In genomic region chr1:150627821-150628410, GRCh38 we compare ENCODE assay signal across 9 cellular contexts. TPM values are rescaled to one million over a fixed set of nuclear protein-coding genes. Genes with fewer than 3 reads are reported as not detected.
DNase-seq lines count a peak whose midpoint lies in the region; TF ChIP-seq lines count a peak whose summit lies in the region.
"Had no signal": no experiment of that assay in that cellular context is flagged by ENCODE, and none has a peak within 500 bp of the region (broad histone marks: within the 10 kb centered on the region; RNA-seq: fewer than 3 reads in every experiment).

No MANE protein-coding gene starts in this region.

- H3K4me3 Mint-ChIP-seq in T-helper 1 cell treated with Interleukin-12 subunit alpha and Interleukin-12 subunit beta and Interleukin-4 antibody, amounts not matched to agents 30 μg/mL and 1 μg/mL, for 36 hours = peak overlapping the region; percentile 29

- H3K4me2 ChIP-seq in SU-DHL-6 (ENCODE audit: low read depth, low read length, poor library complexity, severe bottlenecking) (peak overlapping the region; percentile 74), hepatocyte (peak overlapping the region; percentile 84), smooth muscle cell (peak overlapping the region; percentile 83)

- no peaks in the 10 kb centered on the region for H3K27me3 Mint-ChIP-seq in T-helper 1 cell treated with Interleukin-12 subunit alpha and Interleukin-12 subunit beta and Interleukin-4 antibody, amounts not matched to agents 30 μg/mL and 1 μg/mL, for 36 hours (ENCODE audit: low read depth)

- H3K9me2 ChIP-seq in SU-DHL-6 (replicated peaks; ENCODE audit: insufficient read depth, low read length) (no peaks in the 10 kb centered on the region), hepatocyte (replicated peaks; ENCODE audit: insufficient read depth) (no peaks in the 10 kb centered on the region)

- no peaks in the 10 kb centered on the region for H3K9me3 Mint-ChIP-seq in T-helper 1 cell treated with Interleukin-12 subunit alpha and Interleukin-12 subunit beta and Interleukin-4 antibody, amounts not matched to agents 30 μg/mL and 1 μg/mL, for 36 hours

- no peak for DNase-seq in T-helper 1 cell
- DNase-seq in hepatocyte (ENCODE audit: low spot score) = no peak
- no peak for DNase-seq in smooth muscle cell (lab: John Stamatoyannopoulos, UW; ENCODE audit: unreplicated experiment)
- no peak for DNase-seq in NCI-H2227 (lab: John Stamatoyannopoulos, UW; ENCODE audit: unreplicated experiment)
- no peak for DNase-seq in DMS114 treated with DMSO at 0.1 percent for 48 hours (lab: John Stamatoyannopoulos, UW; ENCODE audit: unreplicated experiment)
- DNase-seq in NCI-H526 (lab: John Stamatoyannopoulos, UW) = no peak
- DNase-seq: cerebellar nuclear complex had no signal

- H4K20me1 ChIP-seq in SU-DHL-6 (ENCODE audit: low read depth, low read length) (0 out of 2 replicates have a peak, but pooled peaks cover 4% of the 10 kb centered on the region), hepatocyte (ENCODE audit: insufficient read depth, poor library complexity, severe bottlenecking) (peaks cover 11% of the 10 kb centered on the region), smooth muscle cell (ENCODE audit: low read depth) (peaks cover 14% of the 10 kb centered on the region)

- H3F3A ChIP-seq in SU-DHL-6 (ENCODE audit: insufficient read depth) = peaks cover 4% of the 10 kb centered on the region; the same call in 1 of the 2 replicates
- peaks cover 10% of the 10 kb centered on the region for H3F3A ChIP-seq in smooth muscle cell (ENCODE audit: low read depth)

- peak overlapping the region; percentile 60 for H3K27ac ChIP-seq in SU-DHL-6 (ENCODE audit: low read depth, low read length)
- H3K27ac ChIP-seq in hepatocyte = peak overlapping the region; percentile 95
- peak overlapping the region; percentile 99 for H3K27ac ChIP-seq in smooth muscle cell (ENCODE audit: low read depth)

- peaks cover 38% of the 10 kb centered on the region for H3K4me1 Mint-ChIP-seq in T-helper 1 cell treated with Interleukin-12 subunit alpha and Interleukin-12 subunit beta and Interleukin-4 antibody, amounts not matched to agents 30 μg/mL and 1 μg/mL, for 36 hours (ENCODE audit: low read depth)

- H2AFZ ChIP-seq in SU-DHL-6 (ENCODE audit: low read depth, low read length, severe bottlenecking) (no peak overlapping the region), hepatocyte (no peak overlapping the region), smooth muscle cell (ENCODE audit: low read depth) (no peak overlapping the region)

- H3K27me3 ChIP-seq in SU-DHL-6 (ENCODE audit: low read length) = no peaks in the 10 kb centered on the region
- H3K27me3 ChIP-seq in hepatocyte = no peaks in the 10 kb centered on the region
- no peaks in the 10 kb centered on the region for H3K27me3 ChIP-seq in smooth muscle cell (ENCODE audit: low read depth)

- H3K36me3 ChIP-seq in SU-DHL-6 (ENCODE audit: low read length) (peaks cover 14% of the 10 kb centered on the region; the same call in 1 of the 2 replicates), hepatocyte (replicated peaks; ENCODE audit: insufficient read depth, low read depth) (peaks cover 3% of the 10 kb centered on the region), smooth muscle cell (ENCODE audit: low read depth) (peaks cover 8% of the 10 kb centered on the region)

- H3K9me3 ChIP-seq in SU-DHL-6 (ENCODE audit: insufficient read depth, low read length) = no peaks in the 10 kb centered on the region
- H3K9me3 ChIP-seq in hepatocyte (ENCODE audit: low read depth) = no peaks in the 10 kb centered on the region
- no peaks in the 10 kb centered on the region for H3K9me3 ChIP-seq in smooth muscle cell (replicated peaks; ENCODE audit: low read depth)

- WGBS in hepatocyte (ENCODE audit: low lambda C conversion rate, missing lambda C conversion rate) = 86% methylated on average over 5 of the region's 5 CpGs
- WGBS in smooth muscle cell (ENCODE audit: low lambda C conversion rate) = 86% methylated on average over 5 of the region's 5 CpGs

- H3K9ac ChIP-seq in SU-DHL-6 (ENCODE audit: low read length) = peak overlapping the region; percentile 76
- H3K9ac ChIP-seq in smooth muscle cell (ENCODE audit: low read depth) = peak overlapping the region; percentile 97

- H3K4me1 ChIP-seq in hepatocyte (ENCODE audit: insufficient read depth) = peaks cover 10% of the 10 kb centered on the region
- H3K4me1 ChIP-seq in smooth muscle cell (ENCODE audit: low read depth) = peaks cover 5% of the 10 kb centered on the region

- H3K27ac Mint-ChIP-seq in T-helper 1 cell treated with Interleukin-12 subunit alpha and Interleukin-12 subunit beta and Interleukin-4 antibody, amounts not matched to agents 30 μg/mL and 1 μg/mL, for 36 hours = peak overlapping the region; percentile 32

- TF ChIP-seq CTCF in SU-DHL-6 (IDR thresholded peaks at IDR 0.05; ENCODE audit: insufficient read depth, low read length, poor library complexity, severe bottlenecking) (no peak), hepatocyte (IDR thresholded peaks at IDR 0.05; ENCODE audit: poor library complexity) (no peak), smooth muscle cell (IDR thresholded peaks at IDR 0.05; ENCODE audit: borderline replicate concordance, insufficient read depth, poor library complexity, severe bottlenecking) (no peak)

- H3K79me2 ChIP-seq in SU-DHL-6 (ENCODE audit: insufficient read depth, low read length) = peaks cover 34% of the 10 kb centered on the region
- H3K79me2 ChIP-seq in hepatocyte = peaks cover 39% of the 10 kb centered on the region
- peaks cover 20% of the 10 kb centered on the region for H3K79me2 ChIP-seq in smooth muscle cell (ENCODE audit: low read depth)

- peaks cover 32% of the 10 kb centered on the region for H3K36me3 Mint-ChIP-seq in T-helper 1 cell treated with Interleukin-12 subunit alpha and Interleukin-12 subunit beta and Interleukin-4 antibody, amounts not matched to agents 30 μg/mL and 1 μg/mL, for 36 hours (ENCODE audit: low read depth)

- H3K4me3 ChIP-seq in SU-DHL-6 (ENCODE audit: insufficient read depth, low read length, poor library complexity, severe bottlenecking) (peak overlapping the region; percentile 92), hepatocyte (peak overlapping the region; percentile 52), smooth muscle cell (peak overlapping the region; percentile 95)

RNA-seq across cellular contexts. Expression of gene ENSA, which starts 1.5 kb away (rescaled TPM):
- total RNA-seq in hepatocyte (101 and 148 TPM in 2 replicates), smooth muscle cell (63.5 and 66.3 TPM in 2 replicates)
- polyA plus RNA-seq in hepatocyte (70.8 and 86.5 TPM in 2 replicates), smooth muscle cell (31.3 and 54.7 TPM in 2 replicates)

RNA-seq across cellular contexts. Expression of gene MCL1, which starts 48.5 kb away (rescaled TPM):
- total RNA-seq in hepatocyte (302 and 388 TPM in 2 replicates), smooth muscle cell (519 and 630 TPM in 2 replicates)
- polyA plus RNA-seq in hepatocyte (150 and 181 TPM in 2 replicates), smooth muscle cell (224 and 247 TPM in 2 replicates)
